8 cellular contexts compared by ENCODE assay signal in the genomic region with DNA sequence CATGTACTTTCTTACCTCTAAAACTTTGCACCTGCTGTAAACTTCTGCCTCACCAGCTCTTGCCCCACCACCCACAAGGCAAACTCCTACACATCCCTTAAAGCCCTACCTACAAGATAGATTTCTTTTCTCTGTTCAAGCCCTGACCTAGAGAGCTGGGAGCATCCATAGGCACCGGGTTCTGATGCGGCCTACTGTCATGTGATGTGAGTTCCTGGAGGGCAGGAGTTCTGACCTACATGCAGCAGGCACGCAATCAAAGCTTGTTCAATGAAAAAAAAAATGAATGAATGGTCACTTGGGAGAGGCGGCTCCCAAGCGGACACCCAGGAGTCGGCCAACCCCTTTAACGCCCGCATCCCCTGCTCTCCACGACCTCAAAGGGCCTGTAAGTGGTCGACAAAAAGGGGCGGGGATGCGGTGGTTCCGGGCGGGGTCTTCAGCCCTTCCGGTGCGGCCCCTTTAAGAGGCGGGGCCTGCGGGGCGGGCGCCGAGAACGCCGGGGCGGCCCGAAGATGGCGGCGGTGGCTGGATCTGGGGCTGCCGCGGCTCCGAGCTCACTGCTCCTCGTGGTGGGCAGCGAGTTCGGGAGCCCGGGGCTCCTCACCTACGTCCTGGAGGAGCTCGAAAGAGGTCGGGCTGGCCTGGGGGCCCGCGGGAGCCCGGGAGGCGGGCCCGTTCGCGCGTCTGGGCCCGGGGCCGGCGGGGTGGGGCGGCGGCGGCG. TPM values are rescaled to one million over a fixed set of nuclear protein-coding genes. Genes with fewer than 3 reads are reported as not detected.
DNase-seq lines count a peak whose midpoint lies in the region; ATAC-seq and TF ChIP-seq lines count a peak whose summit lies in the region.

A gene with protein sequence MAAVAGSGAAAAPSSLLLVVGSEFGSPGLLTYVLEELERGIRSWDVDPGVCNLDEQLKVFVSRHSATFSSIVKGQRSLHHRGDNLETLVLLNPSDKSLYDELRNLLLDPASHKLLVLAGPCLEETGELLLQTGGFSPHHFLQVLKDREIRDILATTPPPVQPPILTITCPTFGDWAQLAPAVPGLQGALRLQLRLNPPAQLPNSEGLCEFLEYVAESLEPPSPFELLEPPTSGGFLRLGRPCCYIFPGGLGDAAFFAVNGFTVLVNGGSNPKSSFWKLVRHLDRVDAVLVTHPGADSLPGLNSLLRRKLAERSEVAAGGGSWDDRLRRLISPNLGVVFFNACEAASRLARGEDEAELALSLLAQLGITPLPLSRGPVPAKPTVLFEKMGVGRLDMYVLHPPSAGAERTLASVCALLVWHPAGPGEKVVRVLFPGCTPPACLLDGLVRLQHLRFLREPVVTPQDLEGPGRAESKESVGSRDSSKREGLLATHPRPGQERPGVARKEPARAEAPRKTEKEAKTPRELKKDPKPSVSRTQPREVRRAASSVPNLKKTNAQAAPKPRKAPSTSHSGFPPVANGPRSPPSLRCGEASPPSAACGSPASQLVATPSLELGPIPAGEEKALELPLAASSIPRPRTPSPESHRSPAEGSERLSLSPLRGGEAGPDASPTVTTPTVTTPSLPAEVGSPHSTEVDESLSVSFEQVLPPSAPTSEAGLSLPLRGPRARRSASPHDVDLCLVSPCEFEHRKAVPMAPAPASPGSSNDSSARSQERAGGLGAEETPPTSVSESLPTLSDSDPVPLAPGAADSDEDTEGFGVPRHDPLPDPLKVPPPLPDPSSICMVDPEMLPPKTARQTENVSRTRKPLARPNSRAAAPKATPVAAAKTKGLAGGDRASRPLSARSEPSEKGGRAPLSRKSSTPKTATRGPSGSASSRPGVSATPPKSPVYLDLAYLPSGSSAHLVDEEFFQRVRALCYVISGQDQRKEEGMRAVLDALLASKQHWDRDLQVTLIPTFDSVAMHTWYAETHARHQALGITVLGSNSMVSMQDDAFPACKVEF (plus strand): TSS at position 493 of the 724 bp plus-strand sequence. CDS start 23 bp downstream, at position 516.

- TF ChIP-seq CTCF in GM10248 (IDR thresholded peaks at IDR 0.05; ENCODE audit: control extremely low read depth, extremely low read depth, low read depth, missing control alignments): no peak

- ATAC-seq in HG02588 (IDR thresholded peaks at IDR 0.05; ENCODE audit: unreplicated experiment) (peak; percentile 66), left colon (peak; percentile 66), GM21786 (IDR thresholded peaks at IDR 0.05; ENCODE audit: unreplicated experiment) (no peak)
- ATAC-seq in activated CD4-positive, alpha-beta T cell treated with anti-CD3 and anti-CD28 coated beads for 36 hours: peak; percentile 83

- intact Hi-C loops in activated CD4-positive, alpha-beta T cell treated with anti-CD3 and anti-CD28 coated beads for 36 hours (cut with DNase I, micrococcal nuclease): loop anchor here (1.0 to 5.0 kb wide), 9 partner anchors 28 to 398 kb away; partner anchors contain the start of genes COLGALT1 (in 1 of the 2), FCHO1 (in 1 of the 2), JAK3 (in 1 of the 2) and PGLS (in 1 of the 2)
- intact Hi-C loops in left colon (cut with DNase I, micrococcal nuclease): no loop called here

- H3K27me3 Mint-ChIP-seq in activated CD4-positive, alpha-beta T cell treated with anti-CD3 and anti-CD28 coated beads for 36 hours: no peaks in the 10 kb centered on the region

- POLR2A ChIA-PET in GM10248 (lab: Yijun Ruan, JAX): interaction anchor here (0.6 to 1.3 kb wide), 3 partner anchors 10 to 140 kb away, joined by 3 to 9 read pairs (median 3); no protein-coding TSS in a partner anchor
- POLR2A ChIA-PET in activated CD4-positive, alpha-beta T cell treated with anti-CD3 and anti-CD28 coated beads for 36 hours (lab: Charles Lee): interaction anchor here (0.6 to 1.6 kb wide), 5 partner anchors 12 to 155 kb away, joined by 3 to 10 read pairs (median 4); no protein-coding TSS in a partner anchor

- H3K4me3 Mint-ChIP-seq in activated CD4-positive, alpha-beta T cell treated with anti-CD3 and anti-CD28 coated beads for 36 hours: peak within 1 kb of the TSS; percentile 81

- H3K27ac Mint-ChIP-seq in activated CD4-positive, alpha-beta T cell treated with anti-CD3 and anti-CD28 coated beads for 36 hours: peak within 1 kb of the TSS; percentile 88

- H3K36me3 Mint-ChIP-seq in activated CD4-positive, alpha-beta T cell treated with anti-CD3 and anti-CD28 coated beads for 36 hours (ENCODE audit: low read depth): peaks cover 12% of the 10 kb centered on the region

- CTCF ChIA-PET in GM10248 (lab: Yijun Ruan, JAX): interaction anchor here (0.6 to 3.3 kb wide), 11 partner anchors 13 to 136 kb away, joined by 3 to 15 read pairs (median 4); no protein-coding TSS in a partner anchor
- CTCF ChIA-PET in activated CD4-positive, alpha-beta T cell treated with anti-CD3 and anti-CD28 coated beads for 36 hours (lab: Charles Lee): interaction anchor here (0.6 to 1.0 kb wide), 2 partner anchors 33 to 138 kb away, joined by 3 to 4 read pairs; no protein-coding TSS in a partner anchor

- peaks cover 35% of the 10 kb centered on the region for H3K4me1 Mint-ChIP-seq in activated CD4-positive, alpha-beta T cell treated with anti-CD3 and anti-CD28 coated beads for 36 hours

- peak; percentile 92 for DNase-seq in GM10248 (ENCODE audit: extremely low spot score)
- peak; percentile 64 for DNase-seq in NCI-H2171 (lab: John Stamatoyannopoulos, UW)
- DNase-seq in activated CD4-positive, alpha-beta T cell treated with anti-CD3 and anti-CD28 coated beads for 36 hours: peak; percentile 86
- peak; percentile 42 to 71 for DNase-seq in left colon
- peak; percentile 49 for DNase-seq in stimulated activated CD4-positive, alpha-beta T cell treated with anti-CD3 and anti-CD28 coated beads, Interleukin-2, amount 100 ng/mL, for 4 hours (ENCODE audit: low read depth)

- no peaks in the 10 kb centered on the region for H3K9me3 Mint-ChIP-seq in activated CD4-positive, alpha-beta T cell treated with anti-CD3 and anti-CD28 coated beads for 36 hours (ENCODE audit: low read depth)

- peak within 1 kb of the TSS; percentile 65 for H3K27ac ChIP-seq in cingulate gyrus (ENCODE audit: low read depth, low read length)

RNA-seq across cellular contexts. Expression of the gene that starts here (rescaled TPM):
- 10 to 100 TPM; 57.6 to 79.3 TPM for total RNA-seq in activated CD4-positive, alpha-beta T cell treated with anti-CD3 and anti-CD28 coated beads for 36 hours
- 10 to 100 TPM; 39.9 to 43.5 TPM for total RNA-seq in left colon

Comparison
In these comparisons a context has a peak if more than half of its experiments do, and no peak if none do; other contexts are left out.
1. intact Hi-C loops: an anchor here in activated CD4-positive, alpha-beta T cell treated with anti-CD3 and anti-CD28 coated beads for 36 hours (1.0 to 5.0 kb wide); none called in left colon.